Comparison of ENCODE assay signal across 8 cellular contexts in the genomic region with DNA sequence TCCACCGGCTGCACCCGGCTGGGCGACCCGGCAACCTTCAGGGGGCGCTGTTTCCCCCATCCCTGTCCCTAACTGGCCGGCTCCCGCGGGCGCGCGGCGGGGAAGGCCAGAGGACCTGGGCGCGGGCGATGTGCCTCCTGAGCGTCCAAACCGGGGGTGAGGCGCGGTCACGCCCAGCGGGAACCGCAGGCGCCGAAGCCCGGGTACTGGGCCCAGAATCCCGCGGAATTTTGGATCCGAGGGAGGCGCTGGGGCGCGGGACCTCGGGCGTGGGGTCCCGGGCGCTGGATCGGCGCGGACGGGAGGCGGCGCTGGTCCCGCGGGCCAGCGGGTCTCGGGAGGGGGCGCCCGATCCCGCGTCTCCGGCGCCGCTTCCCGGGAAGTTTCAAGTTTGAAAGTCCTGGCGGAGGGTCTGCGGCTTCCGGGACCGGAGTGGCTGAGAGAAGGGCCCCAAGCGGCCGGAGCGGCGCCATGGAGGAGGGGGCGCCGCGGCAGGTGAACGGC. TPM values are rescaled to one million over a fixed set of nuclear protein-coding genes. Genes with fewer than 3 reads are reported as not detected.
DNase-seq lines count a peak whose midpoint lies in the region; ATAC-seq and TF ChIP-seq lines count a peak whose summit lies in the region.

TSS of gene PKN3 (plus strand) at position 59 of the 504 bp plus-strand sequence. CDS start at position 472, 413 bp downstream.

- intact Hi-C loops in mucosa of descending colon (cut with DNase I, micrococcal nuclease): no loop called here

- H3K4me1 ChIP-seq in BE2C (no peaks in the 10 kb centered on the region), mucosa of descending colon (ENCODE audit: low read depth) (peaks cover 4% of the 10 kb centered on the region)

- no peaks in the 10 kb centered on the region for H3K36me3 Mint-ChIP-seq in endothelial cell (ENCODE audit: low read depth, unreplicated experiment)

- H3K36me3 ChIP-seq in BE2C (peaks cover 14% of the 10 kb centered on the region), mucosa of descending colon (ENCODE audit: low read depth) (no peaks in the 10 kb centered on the region)

- ATAC-seq in GM19023 (IDR thresholded peaks at IDR 0.05; ENCODE audit: unreplicated experiment): peak; percentile 70
- peak; percentile 79 for ATAC-seq in HG03354 (IDR thresholded peaks at IDR 0.05; ENCODE audit: poor library complexity, severe bottlenecking, unreplicated experiment)
- ATAC-seq in mucosa of descending colon: peak; percentile 95

- H3K27me3 Mint-ChIP-seq in endothelial cell (ENCODE audit: unreplicated experiment): peaks cover 3% of the 10 kb centered on the region

- peak within 1 kb of the TSS; percentile 88 for H3K4me3 Mint-ChIP-seq in endothelial cell (ENCODE audit: unreplicated experiment)

- H3K27me3 ChIP-seq in BE2C: no peaks in the 10 kb centered on the region

- TF ChIP-seq CTCF in BE2C (IDR thresholded peaks at IDR 0.05; ENCODE audit: low read depth, low read length): peak; percentile 75
- TF ChIP-seq CTCF in endothelial cell (IDR thresholded peaks at IDR 0.05; ENCODE audit: unreplicated experiment): peak; percentile 98
- peak; percentile 81 for TF ChIP-seq CTCF in mucosa of descending colon (IDR thresholded peaks at IDR 0.05)

- H3K9me3 Mint-ChIP-seq in endothelial cell (ENCODE audit: unreplicated experiment): no peaks in the 10 kb centered on the region

- DNase-seq in BE2C (peak; percentile 97), NOMO-1 treated with DMSO at 0.1 percent for 48 hours (lab: John Stamatoyannopoulos, UW; ENCODE audit: unreplicated experiment) (peak; percentile 84), endothelial cell (ENCODE audit: low spot score) (peak; percentile 98), mucosa of descending colon (peak; percentile 88 to 94 (median 91))
- DNase-seq in activated CD8-positive, alpha-beta memory T cell treated with anti-CD3 and anti-CD28 coated beads, Interleukin-2, amount 50 U/mL, for 24 hours (ENCODE audit: extremely low read depth): peak; percentile 64
- DNase-seq in stimulated activated CD8-positive, alpha-beta memory T cell treated with anti-CD3 and anti-CD28 coated beads, Interleukin-4, amount 100 ng/mL, for 24 hours (ENCODE audit: low read depth): peak; percentile 82

- H3K4me1 Mint-ChIP-seq in endothelial cell (ENCODE audit: unreplicated experiment): no peaks in the 10 kb centered on the region

- H3K9me3 ChIP-seq in BE2C: no peaks in the 10 kb centered on the region
- H3K9me3 ChIP-seq in mucosa of descending colon: no peaks in the 10 kb centered on the region

- H3K4me3 ChIP-seq in BE2C (ENCODE audit: low read depth, low read length): peak within 1 kb of the TSS; percentile 78
- H3K4me3 ChIP-seq in mucosa of descending colon: peak within 1 kb of the TSS; percentile 22

- peak within 1 kb of the TSS; percentile 62 for H3K27ac Mint-ChIP-seq in endothelial cell (ENCODE audit: unreplicated experiment)

RNA-seq across cellular contexts. Expression of gene PKN3, which starts in this region (rescaled TPM):
- 8.3 TPM for polyA plus RNA-seq in BE2C (2012; ENCODE audit: insufficient read depth, insufficient read length, low read depth)
- total RNA-seq in endothelial cell (ENCODE audit: unreplicated experiment): 14.7 TPM
- total RNA-seq in mucosa of descending colon: 1 to 10 TPM; 2.5 to 4.9 (median 3.8) TPM

Comparison
In these comparisons a context has a peak if more than half of its experiments do, and no peak if none do; other contexts are left out.
1. Peak in every context shown above with its lines: DNase-seq, ATAC-seq and H3K4me3 ChIP-seq.